ENCODE assay signal across 10 cellular contexts in the genomic region with DNA sequence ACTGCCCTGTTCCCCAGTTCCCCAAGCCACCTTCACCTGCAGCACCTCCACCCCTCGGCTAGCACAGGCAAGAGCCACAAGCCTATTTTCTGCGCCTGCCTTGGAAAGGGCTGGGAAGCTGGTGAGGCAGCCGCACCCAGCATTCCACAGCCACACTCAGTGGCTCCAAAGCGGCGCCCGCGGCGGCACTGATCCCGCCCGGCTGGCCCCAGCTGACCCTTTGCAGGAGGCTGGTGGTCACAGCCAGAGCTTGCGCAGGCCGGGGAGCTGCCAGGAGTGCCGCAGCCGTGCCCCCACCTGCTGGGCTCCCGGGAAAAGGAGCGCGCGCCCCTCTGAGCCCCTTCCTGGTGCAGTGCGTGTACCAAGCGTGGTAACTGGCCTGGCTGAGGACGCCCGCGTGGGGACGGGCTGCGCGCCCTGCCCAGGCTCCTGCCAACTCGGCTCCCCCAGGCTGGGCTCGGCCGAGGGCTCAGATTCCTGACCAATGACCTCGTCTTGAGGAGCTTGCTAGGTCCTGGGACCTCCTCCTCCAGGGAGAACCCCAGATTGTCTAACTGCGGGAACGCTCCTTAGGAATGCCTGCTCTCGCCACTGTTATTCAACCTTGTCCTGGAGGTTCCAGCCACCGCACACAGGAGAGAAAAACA. TPM values are rescaled to one million over a fixed set of nuclear protein-coding genes. Genes with fewer than 3 reads are reported as not detected.
A peak's percentile ranks its signal among the peaks of the same experiment; 100 is the strongest.
DNase-seq lines count a peak whose midpoint lies in the region; ATAC-seq and TF ChIP-seq lines count a peak whose summit lies in the region.
"Had no signal": no experiment of that assay in that cellular context is flagged by ENCODE, and none has a peak within 500 bp of the region (broad histone marks: within the 10 kb centered on the region; RNA-seq: fewer than 3 reads in every experiment).

No MANE protein-coding gene starts in this region.

- H3F3A ChIP-seq in neural progenitor cell (ENCODE audit: low read depth) = peaks cover 7% of the 10 kb centered on the region

- in situ Hi-C loops in Panc1 (cut with HindIII; ENCODE audit: low pct_unique_long_range_greater_than_20kb, low sequenced_read_pairs) = no loop called here

- peak overlapping the region; percentile 76 for H2AFZ ChIP-seq in neural progenitor cell (replicated peaks)

- POLR2A ChIA-PET in Panc1 (lab: Charles Lee) = interaction anchor here (0.6 kb wide), 1 partner anchor 171 kb away, joined by 3 read pairs; no protein-coding TSS in a partner anchor
- POLR2A ChIA-PET in CD8-positive, alpha-beta T cell (lab: Charles Lee) = no interaction called here

- H3K4me1 ChIP-seq in Panc1 (ENCODE audit: control insufficient read depth, insufficient read depth, low read length) = peaks cover 5% of the 10 kb centered on the region; the same call in 1 of the 2 replicates
- H3K4me1 ChIP-seq in neural progenitor cell = peaks cover 16% of the 10 kb centered on the region
- H3K4me1 ChIP-seq in CD8-positive, alpha-beta T cell (ENCODE audit: insufficient read depth, low read length) = no peaks in the 10 kb centered on the region

- no peaks in the 10 kb centered on the region for H3K9me3 Mint-ChIP-seq in neural progenitor cell
- H3K9me3 Mint-ChIP-seq in CD8-positive, alpha-beta T cell = no peaks in the 10 kb centered on the region

- H3K9me3 ChIP-seq in Panc1 (ENCODE audit: control insufficient read depth, insufficient read depth, low read depth, low read length) = no peaks in the 10 kb centered on the region
- no peaks in the 10 kb centered on the region for H3K9me3 ChIP-seq in neural progenitor cell (ENCODE audit: low read depth)
- no peaks in the 10 kb centered on the region for H3K9me3 ChIP-seq in CD8-positive, alpha-beta T cell (ENCODE audit: low read length)

- ATAC-seq in Panc1 = peak; percentile 90
- no peak for ATAC-seq in GM18873 (IDR thresholded peaks at IDR 0.05; ENCODE audit: low FRiP score, unreplicated experiment)
- ATAC-seq in GM18505 (IDR thresholded peaks at IDR 0.05; ENCODE audit: unreplicated experiment) = no peak
- ATAC-seq in CD8-positive, alpha-beta T cell = no peak

- TF ChIP-seq CTCF in Panc1 (IDR thresholded peaks at IDR 0.05) = no peak
- TF ChIP-seq CTCF in fibroblast of villous mesenchyme (IDR thresholded peaks at IDR 0.05; ENCODE audit: insufficient read depth, low read depth, low read length) = no peak
- TF ChIP-seq CTCF in neural progenitor cell (IDR thresholded peaks at IDR 0.05) = no peak
- no peak for TF ChIP-seq CTCF in CD8-positive, alpha-beta T cell (IDR thresholded peaks at IDR 0.05)

- H3K9ac ChIP-seq in neural progenitor cell = no peak overlapping the region

- no peaks in the 10 kb centered on the region for H3K79me2 ChIP-seq in neural progenitor cell (ENCODE audit: low read depth)

- H3K36me3 ChIP-seq in Panc1 (ENCODE audit: control insufficient read depth, insufficient read depth, low read length) = no peaks in the 10 kb centered on the region
- no peaks in the 10 kb centered on the region for H3K36me3 ChIP-seq in neural progenitor cell
- H3K36me3 ChIP-seq in CD8-positive, alpha-beta T cell (ENCODE audit: insufficient read depth, low read length) = no peaks in the 10 kb centered on the region

- CTCF ChIA-PET in Panc1 (lab: Charles Lee) = no interaction called here
- CTCF ChIA-PET in CD8-positive, alpha-beta T cell (lab: Charles Lee) = no interaction called here

- H3K27ac ChIP-seq in Panc1 (ENCODE audit: low read length) (no peak overlapping the region), neural progenitor cell (no peak overlapping the region)
- no peak overlapping the region for H3K27ac ChIP-seq in CD8-positive, alpha-beta T cell (ENCODE audit: low read depth, low read length)

- DNase-seq in AG08395 (ENCODE audit: low spot score) = peak; percentile 84
- DNase-seq in Panc1 (ENCODE audit: low read depth, low spot score) = no peak
- DNase-seq in fibroblast of villous mesenchyme (ENCODE audit: low read depth) = peak; percentile 13
- DNase-seq in neural progenitor cell (ENCODE audit: low spot score) = peak; percentile 77
- no peak for DNase-seq in stimulated activated CD4-positive, alpha-beta T cell treated with anti-CD3 and anti-CD28 coated beads, Interleukin-4, amount 100 ng/mL, for 1 hour
- no peak for DNase-seq in CD8-positive, alpha-beta T cell
- DNase-seq: activated T-cell treated with anti-CD3 and anti-CD28 coated beads, Interleukin-2, amount 50 U/mL, for 1 hour; NCI-H446 had no signal

- peaks cover 28% of the 10 kb centered on the region for H3K4me1 Mint-ChIP-seq in neural progenitor cell
- no peaks in the 10 kb centered on the region for H3K4me1 Mint-ChIP-seq in CD8-positive, alpha-beta T cell (ENCODE audit: low read depth)

- H3K27me3 ChIP-seq in Panc1 (ENCODE audit: control insufficient read depth, insufficient read depth, low read length) = no peaks in the 10 kb centered on the region; the same call in 1 of the 2 replicates
- peaks cover 61% of the 10 kb centered on the region for H3K27me3 ChIP-seq in neural progenitor cell
- no peaks in the 10 kb centered on the region for H3K27me3 ChIP-seq in CD8-positive, alpha-beta T cell (ENCODE audit: insufficient read depth, low read length)

- BruUV-seq in Panc1 (replicated peaks; lab: Mats Ljungman, UMichigan) = no TSS peak

- H3K4me3 ChIP-seq in Panc1 (ENCODE audit: low read depth in 2 of 2, low read length in 2 of 2) = peak overlapping the region; percentile 41 to 42
- H3K4me3 ChIP-seq in fibroblast of villous mesenchyme (ENCODE audit: low read depth, low read length) = peak overlapping the region; percentile 14
- peak overlapping the region; percentile 52 for H3K4me3 ChIP-seq in neural progenitor cell
- no peak overlapping the region for H3K4me3 ChIP-seq in CD8-positive, alpha-beta T cell (ENCODE audit: low read depth, low read length)

- H3K4me2 ChIP-seq in neural progenitor cell = peak overlapping the region; percentile 92

- intact Hi-C loops in Panc1 (cut with micrococcal nuclease; ENCODE audit: unreplicated experiment) = no loop called here
- intact Hi-C loops in CD8-positive, alpha-beta T cell (cut with DNase I, micrococcal nuclease) = no loop called here

- no peaks in the 10 kb centered on the region for H4K20me1 ChIP-seq in neural progenitor cell (ENCODE audit: low read depth)

- no peaks in the 10 kb centered on the region for H3K36me3 Mint-ChIP-seq in neural progenitor cell
- no peaks in the 10 kb centered on the region for H3K36me3 Mint-ChIP-seq in CD8-positive, alpha-beta T cell

- TF ChIP-seq POLR2A in GM18505 (IDR thresholded peaks at IDR 0.05; ENCODE audit: borderline replicate concordance, extremely low read depth, insufficient read depth, insufficient read length) = no peak

- H3K27ac Mint-ChIP-seq in neural progenitor cell = no peak overlapping the region
- H3K27ac Mint-ChIP-seq in CD8-positive, alpha-beta T cell = no peak overlapping the region

- H3K4me3 Mint-ChIP-seq in neural progenitor cell = peak overlapping the region; percentile 11
- H3K4me3 Mint-ChIP-seq in CD8-positive, alpha-beta T cell = no peak overlapping the region

- peaks cover 10% of the 10 kb centered on the region for H3K27me3 Mint-ChIP-seq in neural progenitor cell (ENCODE audit: insufficient read depth, low read depth)
- H3K27me3 Mint-ChIP-seq in CD8-positive, alpha-beta T cell (ENCODE audit: low read depth) = peaks cover 32% of the 10 kb centered on the region

RNA-seq across cellular contexts. Expression of gene GRAMD2A, which starts 13.3 kb away (rescaled TPM):
- 1.3 TPM for total RNA-seq in Panc1 (2021; ENCODE audit: unreplicated experiment)
- polyA plus RNA-seq in Panc1 (2012; ENCODE audit: insufficient read length) = 2.5 TPM
- total RNA-seq in fibroblast of villous mesenchyme = under 0.01 and 0.43 TPM in 2 replicates
- 0.40 and 0.43 TPM in 2 replicates for total RNA-seq in neural progenitor cell (ENCODE audit: low replicate concordance)
- total RNA-seq in CD8-positive, alpha-beta T cell = not detected

RNA-seq across cellular contexts. Expression of gene PKM, which starts 46.7 kb away (rescaled TPM):
- total RNA-seq in Panc1 (2021; ENCODE audit: unreplicated experiment) (1,590 TPM), fibroblast of villous mesenchyme (1,898 and 2,239 TPM in 2 replicates), neural progenitor cell (ENCODE audit: low replicate concordance) (1,033 and 1,163 TPM in 2 replicates)
- 1,992 TPM for polyA plus RNA-seq in Panc1 (2012; ENCODE audit: insufficient read length)
- 100 to 1,000 TPM; 121 to 123 TPM for total RNA-seq in CD8-positive, alpha-beta T cell

Comparison
In these comparisons a context has a peak if more than half of its experiments do, and no peak if none do; other contexts are left out.
1. DNase-seq: peak in AG08395 (single experiment), fibroblast of villous mesenchyme (single experiment) and neural progenitor cell (single experiment); none in Panc1 (single experiment), stimulated activated CD4-positive, alpha-beta T cell treated with anti-CD3 and anti-CD28 coated beads, Interleukin-4, amount 100 ng/mL, for 1 hour (single experiment) and CD8-positive, alpha-beta T cell (0 of 7).